18 cellular contexts compared by ENCODE assay signal in the genomic region with DNA sequence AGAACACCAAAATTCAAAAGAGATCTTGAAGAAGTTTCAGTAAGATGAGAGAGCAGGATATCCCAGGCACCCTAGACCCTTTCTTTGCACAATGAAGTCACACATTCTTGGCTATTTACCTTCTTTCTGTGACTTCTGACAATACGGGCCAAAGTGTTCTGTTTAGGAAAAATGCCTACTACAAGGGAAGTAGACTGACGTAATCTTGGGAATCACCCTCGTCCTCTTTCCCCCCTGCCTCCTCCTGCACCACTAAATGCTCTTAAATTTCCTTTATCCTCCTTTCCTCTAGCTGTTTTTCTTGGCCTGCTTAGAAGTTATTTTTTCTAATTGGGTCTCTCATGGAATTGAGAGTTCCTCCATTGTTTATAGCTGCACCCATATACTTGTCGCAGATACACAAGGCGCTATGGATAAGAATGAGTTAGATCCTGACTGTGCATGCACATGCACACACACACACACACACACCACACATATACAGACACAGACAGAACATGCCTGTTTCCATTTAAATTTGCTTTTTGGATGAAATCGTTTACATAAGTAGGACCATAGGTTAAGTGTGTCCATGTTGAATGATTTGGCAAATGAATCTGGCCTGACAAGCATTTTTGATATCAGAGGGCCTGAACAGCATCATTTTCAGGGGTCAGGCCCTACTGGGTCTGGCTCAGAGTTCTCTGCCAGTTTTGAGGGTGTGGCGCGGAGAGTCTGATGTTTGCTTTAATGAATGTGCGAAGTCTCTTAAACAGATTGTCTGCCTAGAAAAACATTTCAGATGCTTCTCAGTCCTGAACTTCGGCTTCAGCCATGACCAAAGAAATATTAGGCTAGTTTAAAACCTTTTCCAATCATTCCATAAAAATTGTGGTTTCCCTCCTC.
DNase-seq lines count a peak whose midpoint lies in the region; ATAC-seq, FAIRE-seq and TF ChIP-seq lines count a peak whose summit lies in the region.
"Had no signal": no experiment of that assay in that cellular context is flagged by ENCODE, and none has a peak within 500 bp of the region (broad histone marks: within the 10 kb centered on the region; RNA-seq: fewer than 3 reads in every experiment).

No MANE protein-coding gene starts in this region.

- H3K36me3 Mint-ChIP-seq in osteocyte (ENCODE audit: unreplicated experiment) = no peaks in the 10 kb centered on the region
- H3K36me3 Mint-ChIP-seq: activated CD4-positive, alpha-beta memory T cell treated with anti-CD3 and anti-CD28 coated beads for 36 hours; CD4-positive, CD25-positive, alpha-beta regulatory T cell had no signal

- peak overlapping the region; percentile 52 for H3K9ac ChIP-seq in adipocyte (ENCODE audit: low read length)
- H3K9ac ChIP-seq: KMS-11 had no signal

- H3K4me1 ChIP-seq in adipocyte (ENCODE audit: control insufficient read depth, insufficient read depth, low read length) (peaks cover 33% of the 10 kb centered on the region), pancreas (no peaks in the 10 kb centered on the region)
- H3K4me1 ChIP-seq: breast epithelium, sigmoid colon had no signal

- H3K4me3 ChIP-seq in adipocyte (ENCODE audit: low read length) = no peak overlapping the region
- H3K4me3 ChIP-seq in fibroblast of pulmonary artery (replicated peaks; ENCODE audit: low read depth, low read length) = no peak overlapping the region
- H3K4me3 ChIP-seq in pancreas = no peak overlapping the region
- H3K4me3 ChIP-seq: breast epithelium, ovary, sigmoid colon had no signal

- H3K9me3 Mint-ChIP-seq in osteocyte (ENCODE audit: unreplicated experiment) = no peaks in the 10 kb centered on the region
- H3K9me3 Mint-ChIP-seq: activated CD4-positive, alpha-beta memory T cell treated with anti-CD3 and anti-CD28 coated beads for 36 hours had no signal

- H3K27ac Mint-ChIP-seq in osteocyte (ENCODE audit: unreplicated experiment) = peak overlapping the region; percentile 79
- H3K27ac Mint-ChIP-seq: activated CD4-positive, alpha-beta memory T cell treated with anti-CD3 and anti-CD28 coated beads for 36 hours; CD4-positive, CD25-positive, alpha-beta regulatory T cell had no signal

- no peak overlapping the region for H3K4me3 Mint-ChIP-seq in osteocyte (ENCODE audit: unreplicated experiment)
- H3K4me3 Mint-ChIP-seq: activated CD4-positive, alpha-beta memory T cell treated with anti-CD3 and anti-CD28 coated beads for 36 hours; CD4-positive, CD25-positive, alpha-beta regulatory T cell had no signal

- intact Hi-C loops in pancreas (cut with DNase I) = no loop called here

- in situ Hi-C loops in Caki2 (cut with HindIII; ENCODE audit: low pct_unique_long_range_greater_than_20kb, low sequenced_read_pairs) = no loop called here

- ATAC-seq in GM18861 (IDR thresholded peaks at IDR 0.05; ENCODE audit: unreplicated experiment) (no peak), pancreas (no peak)

- DNase-seq in Caki2 (ENCODE audit: low read depth) (peak; percentile 31), adipocyte (ENCODE audit: low read depth) (peak; percentile 24), fibroblast of pulmonary artery (ENCODE audit: low read depth) (peak; percentile 85), osteocyte (ENCODE audit: extremely low spot score, unreplicated experiment) (no peak), ecto neural progenitor cell (ENCODE audit: low spot score) (no peak), pancreas (no peak), HuH-7.5 (ENCODE audit: low spot score) (no peak)
- DNase-seq: activated CD4-positive, alpha-beta memory T cell treated with anti-CD3 and anti-CD28 coated beads for 36 hours; activated effector memory CD4-positive, alpha-beta T cell treated with Interleukin-2 at 50 U/mL for 16 hours; CD4-positive, CD25-positive, alpha-beta regulatory T cell; NCI-H1694; ovary; sigmoid colon; stimulated activated CD8-positive, alpha-beta memory T cell treated with anti-CD3 and anti-CD28 coated beads, Interleukin-4, amount 100 ng/mL, for 48 hours had no signal

- no peak for TF ChIP-seq CTCF in fibroblast of pulmonary artery (IDR thresholded peaks at IDR 0.05; ENCODE audit: low read length, missing control alignments)
- TF ChIP-seq CTCF in osteocyte (IDR thresholded peaks at IDR 0.05) = no peak
- TF ChIP-seq CTCF in pancreas (IDR thresholded peaks at IDR 0.05) = no peak

- no peaks in the 10 kb centered on the region for H3K27me3 Mint-ChIP-seq in osteocyte (ENCODE audit: unreplicated experiment)
- H3K27me3 Mint-ChIP-seq: activated CD4-positive, alpha-beta memory T cell treated with anti-CD3 and anti-CD28 coated beads for 36 hours; CD4-positive, CD25-positive, alpha-beta regulatory T cell had no signal

- H3K4me1 Mint-ChIP-seq in osteocyte (ENCODE audit: unreplicated experiment) = peaks cover 31% of the 10 kb centered on the region
- H3K4me1 Mint-ChIP-seq: CD4-positive, CD25-positive, alpha-beta regulatory T cell had no signal

- H3K27me3 ChIP-seq in adipocyte (replicated peaks; ENCODE audit: control insufficient read depth, insufficient read depth, low read length) (no peaks in the 10 kb centered on the region), pancreas (no peaks in the 10 kb centered on the region)
- H3K27me3 ChIP-seq: breast epithelium, ovary, sigmoid colon had no signal

- no peak overlapping the region for H3K27ac ChIP-seq in pancreas
- H3K27ac ChIP-seq: breast epithelium, epithelial cell of prostate, KMS-11, ovary, sigmoid colon had no signal

- H3K36me3 ChIP-seq in adipocyte (ENCODE audit: control insufficient read depth, insufficient read depth, low read length, severe bottlenecking) = no peaks in the 10 kb centered on the region
- no peaks in the 10 kb centered on the region for H3K36me3 ChIP-seq in pancreas
- H3K36me3 ChIP-seq: breast epithelium, ovary, sigmoid colon had no signal

- 87 to 90% methylated on average over 10 of the region's 10 CpGs for WGBS in pancreas, 2 donors

- no peak for FAIRE-seq in pancreas (lab: Jason Lieb, UNC)

- H3K9me3 ChIP-seq in adipocyte (ENCODE audit: control insufficient read depth, low read length) = no peaks in the 10 kb centered on the region
- H3K9me3 ChIP-seq in pancreas = no peaks in the 10 kb centered on the region
- H3K9me3 ChIP-seq: breast epithelium, ovary, sigmoid colon had no signal

Comparison
In these comparisons a context has a peak if more than half of its experiments do, and no peak if none do; other contexts are left out.
1. DNase-seq: peak in Caki2 (single experiment), adipocyte (single experiment) and fibroblast of pulmonary artery (single experiment); none in osteocyte (single experiment), ecto neural progenitor cell (single experiment), pancreas (0 of 6) and HuH-7.5 (single experiment).